30 cellular contexts compared by ENCODE assay signal in the genomic region with DNA sequence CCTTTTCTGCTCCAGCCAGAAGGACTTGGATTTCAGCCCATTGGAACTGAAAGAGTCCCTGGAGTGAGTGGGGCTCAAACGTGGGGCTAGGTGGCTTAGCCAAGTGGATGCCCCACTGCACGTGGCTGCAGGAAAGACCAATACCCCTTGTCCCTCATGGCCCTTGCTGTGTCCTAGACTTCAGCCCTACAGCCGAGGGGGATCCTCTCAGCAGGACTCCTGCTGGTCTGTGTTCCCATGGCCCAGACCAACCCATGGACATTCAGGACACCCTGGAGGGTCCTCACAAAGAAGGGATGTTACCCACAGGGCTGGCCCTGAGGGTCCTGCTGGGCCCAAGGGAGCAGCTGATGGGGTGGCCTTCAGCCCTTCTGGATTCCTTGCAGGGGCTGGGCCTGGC. TPM values are rescaled to one million over a fixed set of nuclear protein-coding genes. Genes with fewer than 3 reads are reported as not detected.
"Had no signal": no experiment of that assay in that cellular context is flagged by ENCODE, and none has a peak within 500 bp of the region (broad histone marks: within the 10 kb centered on the region; RNA-seq: fewer than 3 reads in every experiment).

No MANE protein-coding gene starts in this region.

- H3K4me3 Mint-ChIP-seq: activated CD4-positive, alpha-beta memory T cell treated with anti-CD3 and anti-CD28 coated beads, Interleukin-2, amount 10 ng/mL, durations not matched to agents 7 days and 5 days; activated naive CD8-positive, alpha-beta T cell treated with anti-CD3 and anti-CD28 coated beads, Interleukin-2, amount 50 U/mL, for 24 hours; central memory CD8-positive, alpha-beta T cell; T-cell had no signal

- H3K27ac ChIP-seq: ascending aorta, body of pancreas, VCaP had no signal

- DNase-seq: activated CD4-positive, alpha-beta memory T cell treated with anti-CD3 and anti-CD28 coated beads, Interleukin-2, amount 10 ng/mL, durations not matched to agents 7 days and 5 days; activated CD4-positive, alpha-beta T cell treated with anti-CD3 and anti-CD28 coated beads, Interleukin-2, amount 50 U/mL, for 1 hour; activated CD4-positive, CD25-positive, alpha-beta regulatory T cell; activated naive CD4-positive, alpha-beta T cell treated with Interleukin-2 at 50 U/mL for 16 hours; activated naive CD8-positive, alpha-beta T cell treated with anti-CD3 and anti-CD28 coated beads, Interleukin-2, amount 50 U/mL, for 24 hours; activated T-cell treated with anti-CD3 and anti-CD28 coated beads, Interleukin-2, amount 50 U/mL, for 1 hour; amniotic stem cell; body of pancreas; Karpas-422; MM.1S; NCI-H1105; NCI-H1436; NCI-H1694 treated with DMSO at 0.1 percent for 48 hours; NCI-H2029 treated with DMSO at 0.1 percent for 48 hours; NCI-H345; NCI-H510A; NCI-H526 treated with DMSO at 0.1 percent for 48 hours; NCI-H82; OCI-M1; RPMI8226; SHP77 treated with DMSO at 0.1 percent for 48 hours; T-cell; T-helper 2 cell had no signal

- H3K4me3 ChIP-seq: ascending aorta, body of pancreas had no signal

- H3K36me3 Mint-ChIP-seq: activated naive CD4-positive, alpha-beta T cell treated with anti-CD3 and anti-CD28 coated beads, Interleukin-2, amount 50 U/mL, for 72 hours; T-cell had no signal

- H3K4me1 Mint-ChIP-seq: activated CD4-positive, alpha-beta memory T cell treated with anti-CD3 and anti-CD28 coated beads, Interleukin-2, amount 10 ng/mL, durations not matched to agents 7 days and 5 days; central memory CD8-positive, alpha-beta T cell had no signal

- ATAC-seq: activated naive CD4-positive, alpha-beta T cell treated with anti-CD3 and anti-CD28 coated beads, Interleukin-2, amount 50 U/mL, for 72 hours; activated naive CD8-positive, alpha-beta T cell treated with anti-CD3 and anti-CD28 coated beads, Interleukin-2, amount 50 U/mL, for 24 hours; body of pancreas; Panc1; T-cell had no signal

- H3K27ac Mint-ChIP-seq: activated CD4-positive, alpha-beta memory T cell treated with anti-CD3 and anti-CD28 coated beads, Interleukin-2, amount 10 ng/mL, durations not matched to agents 7 days and 5 days; activated naive CD4-positive, alpha-beta T cell treated with anti-CD3 and anti-CD28 coated beads, Interleukin-2, amount 50 U/mL, for 72 hours; activated naive CD8-positive, alpha-beta T cell treated with anti-CD3 and anti-CD28 coated beads, Interleukin-2, amount 50 U/mL, for 24 hours; T-cell had no signal

- H3K9me3 ChIP-seq: ascending aorta, body of pancreas had no signal

- H3K36me3 ChIP-seq: ascending aorta had no signal

- H3K9me3 Mint-ChIP-seq: activated CD4-positive, alpha-beta memory T cell treated with anti-CD3 and anti-CD28 coated beads, Interleukin-2, amount 10 ng/mL, durations not matched to agents 7 days and 5 days; activated naive CD4-positive, alpha-beta T cell treated with anti-CD3 and anti-CD28 coated beads, Interleukin-2, amount 50 U/mL, for 72 hours; activated naive CD8-positive, alpha-beta T cell treated with anti-CD3 and anti-CD28 coated beads, Interleukin-2, amount 50 U/mL, for 24 hours; central memory CD8-positive, alpha-beta T cell; T-cell had no signal

- H3K4me1 ChIP-seq: ascending aorta had no signal

RNA-seq across cellular contexts. Expression of a gene that starts 30.0 kb away (rescaled TPM):
- total RNA-seq: activated CD4-positive, alpha-beta memory T cell treated with anti-CD3 and anti-CD28 coated beads, Interleukin-2, amount 10 ng/mL, durations not matched to agents 7 days and 5 days; activated CD8-positive, alpha-beta memory T cell treated with anti-CD3 and anti-CD28 coated beads for 36 hours; activated naive CD4-positive, alpha-beta T cell treated with anti-CD3 and anti-CD28 coated beads, Interleukin-2, amount 50 U/mL, for 72 hours; ascending aorta; SK-MEL-5; T-cell had no signal
